In the genomic region with DNA sequence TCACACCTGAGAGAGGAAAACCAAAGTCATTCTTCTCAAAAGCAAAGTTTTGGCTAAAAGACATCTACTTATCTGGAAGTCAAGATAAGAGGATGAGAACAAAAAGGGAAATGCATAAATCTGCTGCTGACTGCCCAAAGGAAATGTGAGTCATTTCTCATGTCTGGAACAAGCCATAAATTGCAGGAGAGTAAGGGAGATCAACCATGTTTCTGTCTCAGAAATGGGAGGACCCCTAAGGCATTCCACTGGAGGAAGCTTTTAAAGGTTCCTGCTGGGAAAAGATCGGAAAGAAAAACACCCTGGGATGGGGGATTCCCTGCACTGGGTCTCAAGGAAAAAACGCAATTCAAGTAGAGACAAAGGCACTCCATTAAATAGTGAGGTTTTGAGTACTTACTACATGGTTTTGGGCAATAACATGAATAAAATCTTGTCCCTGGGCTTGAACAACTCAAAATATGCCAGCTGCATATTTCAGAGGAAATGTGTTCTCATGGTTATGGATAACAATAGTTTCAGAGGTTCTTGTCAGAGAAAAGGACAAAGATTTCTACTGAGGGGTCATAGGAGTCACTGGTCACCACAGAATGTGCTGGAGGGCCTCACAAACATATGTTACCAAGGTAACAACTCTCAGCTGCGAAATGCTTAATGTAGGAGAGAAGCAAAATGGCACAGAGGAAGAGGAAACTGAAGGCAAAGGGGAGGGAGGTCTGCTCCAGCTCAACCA, we compare ENCODE assay signal across 11 cellular contexts. TPM values are rescaled to one million over a fixed set of nuclear protein-coding genes. Genes with fewer than 3 reads are reported as not detected.
DNase-seq lines count a peak whose midpoint lies in the region; ATAC-seq, FAIRE-seq and TF ChIP-seq lines count a peak whose summit lies in the region.
"Had no signal": no experiment of that assay in that cellular context is flagged by ENCODE, and none has a peak within 500 bp of the region (broad histone marks: within the 10 kb centered on the region; RNA-seq: fewer than 3 reads in every experiment).

No MANE protein-coding gene starts in this region.

- no peaks in the 10 kb centered on the region for H3K27me3 ChIP-seq in ACC112 (ENCODE audit: insufficient read depth, low read length)
- peaks cover 0 to 10% of the 10 kb centered on the region in 2 experiments; a peak in 1 of 5 replicates for H3K27me3 ChIP-seq in K562 (ENCODE audit: control insufficient read depth in 2 of 2, insufficient read depth in 2 of 2, low read length in 2 of 2)

- in situ Hi-C loops in KBM-7 (cut with MboI; ENCODE audit: low pct_unique_long_range_greater_than_20kb, low sequenced_read_pairs), result no loop called here
- in situ Hi-C loops in K562 (cut with MboI), result no loop called here

- no peaks in the 10 kb centered on the region for H3K9me3 ChIP-seq in K562 (replicated peaks; ENCODE audit: control insufficient read depth, insufficient read depth, low read depth, low read length)

- no peak for TF ChIP-seq RAD21 in K562 (CRISPR knock-in tag; conservative IDR thresholded peaks at IDR 0.05 in 1 of 2, IDR thresholded peaks at IDR 0.05 in 1 of 2)

- no peaks in the 10 kb centered on the region for H4K20me1 ChIP-seq in K562 (replicated peaks; ENCODE audit: control insufficient read depth, insufficient read depth, low read length)

- intact Hi-C loops in K562 (cut with micrococcal nuclease), result no loop called here

- peaks cover 16% of the 10 kb centered on the region for H3K4me1 ChIP-seq in ACC112 (ENCODE audit: control insufficient read depth, insufficient read depth, low read length, unreplicated experiment)
- no peaks in the 10 kb centered on the region for H3K4me1 ChIP-seq in K562 (replicated peaks in 1 of 2; ENCODE audit: control insufficient read depth in 2 of 2, insufficient read depth in 2 of 2, low read length in 2 of 2)

- DNase-seq in KBM-7 (peak; percentile 81), K562 (ENCODE audit: extremely low read depth in 1 of 4, low spot score in 3 of 4) (no peak), kidney glomerular epithelial cell (lab: John Stamatoyannopoulos, UW) (peak; percentile 15), NCI-H526 (lab: John Stamatoyannopoulos, UW) (no peak), occipital lobe (lab: John Stamatoyannopoulos, UW) (no peak)
- no peak for DNase-seq in NK-92 treated with Interleukin-12 subunit alpha and Interleukin-12 subunit beta, amount 100 ng/mL, for 24 hours (lab: John Stamatoyannopoulos, UW)
- DNase-seq: C1 segment of cervical spinal cord, NCI-H1436 had no signal

- POLR2A ChIA-PET in K562 (lab: Yijun Ruan, JAX), result interaction anchor here (0.6 kb wide), 1 partner anchor 283 kb away, joined by 3 read pairs; no protein-coding TSS in a partner anchor

- no peak overlapping the region for H3K4me3 ChIP-seq in ACC112 (ENCODE audit: low read depth, low read length)
- H3K4me3 ChIP-seq in K562, result no peak overlapping the region

- CTCF ChIA-PET in K562 (lab: Yijun Ruan, JAX; ENCODE audit: low intra/inter-chr PET ratio), result no interaction called here

- no peak overlapping the region for H3K9ac ChIP-seq in K562 (ENCODE audit: insufficient read depth in 1 of 2, low read depth in 2 of 2, low read length in 2 of 2)

- H2AFZ ChIP-seq in ACC112 (ENCODE audit: low read length, unreplicated experiment) (peak overlapping the region; percentile 56), K562 (ENCODE audit: low read depth, low read length) (no peak overlapping the region)

- BruUV-seq in K562 (replicated peaks; lab: Mats Ljungman, UMichigan), result no TSS peak

- no peak overlapping the region for H3K4me2 ChIP-seq in K562 (ENCODE audit: insufficient read depth, low read length)

- no peak for TF ChIP-seq CTCF in K562 (IDR thresholded peaks at IDR 0.05 in 2 of 3, conservative IDR thresholded peaks at IDR 0.05 in 1 of 3; ENCODE audit: insufficient read depth in 2 of 3, low read depth in 1 of 3, low read length in 3 of 3)

- ATAC-seq in K562 (no peak), esophagus mucosa (no peak)

- 0% methylated on average over 2 of the region's 3 CpGs for WGBS in K562 (ENCODE audit: insufficient coverage, low coverage, missing lambda C conversion rate)

- H3K36me3 ChIP-seq in ACC112 (ENCODE audit: insufficient read depth, low read length), result no peaks in the 10 kb centered on the region
- no peaks in the 10 kb centered on the region for H3K36me3 ChIP-seq in K562 (ENCODE audit: control insufficient read depth, insufficient read depth, low read length)

- TF ChIP-seq EP300 in K562 (IDR thresholded peaks at IDR 0.05; ENCODE audit: low read length), result no peak

- TF ChIP-seq POLR2A in K562 (conservative IDR thresholded peaks at IDR 0.05), result no peak

- FAIRE-seq in K562 (lab: Jason Lieb, UNC), result no peak
- FAIRE-seq: islet of Langerhans had no signal

- H3K9me1 ChIP-seq in K562 (ENCODE audit: control insufficient read depth, insufficient read depth, low read length), result no peaks in the 10 kb centered on the region

- H3K79me2 ChIP-seq in ACC112 (ENCODE audit: control insufficient read depth, insufficient read depth, low read length, unreplicated experiment) (no peaks in the 10 kb centered on the region), K562 (ENCODE audit: control insufficient read depth, insufficient read depth, low read length) (no peaks in the 10 kb centered on the region)

- peak overlapping the region; percentile 72 for H3K27ac ChIP-seq in ACC112 (ENCODE audit: low read depth, low read length)
- H3K27ac ChIP-seq in K562 (ENCODE audit: extremely low read depth, low read depth, low read length), result no peak overlapping the region

TF ChIP-seq in K562, 482 proteins besides CTCF, POLR2A, EP300 and RAD21 (continues in another document):
- TF ChIP-seq, protein P1, sequence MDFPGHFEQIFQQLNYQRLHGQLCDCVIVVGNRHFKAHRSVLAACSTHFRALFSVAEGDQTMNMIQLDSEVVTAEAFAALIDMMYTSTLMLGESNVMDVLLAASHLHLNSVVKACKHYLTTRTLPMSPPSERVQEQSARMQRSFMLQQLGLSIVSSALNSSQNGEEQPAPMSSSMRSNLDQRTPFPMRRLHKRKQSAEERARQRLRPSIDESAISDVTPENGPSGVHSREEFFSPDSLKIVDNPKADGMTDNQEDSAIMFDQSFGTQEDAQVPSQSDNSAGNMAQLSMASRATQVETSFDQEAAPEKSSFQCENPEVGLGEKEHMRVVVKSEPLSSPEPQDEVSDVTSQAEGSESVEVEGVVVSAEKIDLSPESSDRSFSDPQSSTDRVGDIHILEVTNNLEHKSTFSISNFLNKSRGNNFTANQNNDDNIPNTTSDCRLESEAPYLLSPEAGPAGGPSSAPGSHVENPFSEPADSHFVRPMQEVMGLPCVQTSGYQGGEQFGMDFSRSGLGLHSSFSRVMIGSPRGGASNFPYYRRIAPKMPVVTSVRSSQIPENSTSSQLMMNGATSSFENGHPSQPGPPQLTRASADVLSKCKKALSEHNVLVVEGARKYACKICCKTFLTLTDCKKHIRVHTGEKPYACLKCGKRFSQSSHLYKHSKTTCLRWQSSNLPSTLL (IDR thresholded peaks at IDR 0.05), result no peak

RNA-seq across cellular contexts. Expression of a gene that starts 19.3 kb away (rescaled TPM):
- total RNA-seq in K562 (2011; cell fraction: chromatin; rRNA removed; ENCODE audit: low replicate concordance), result not detected in 2 replicates
- not detected in 2 replicates for total RNA-seq in K562 (2011; cell fraction: nucleolus; rRNA removed)
- not detected in 2 replicates for total RNA-seq in K562 (2011; cell fraction: nucleoplasm; rRNA removed)
- total RNA-seq in K562 (2014; rRNA removed) (not detected in 2 replicates), K562 (2014; rRNA removed; fragmentation: Illumina TruSeq; extraction: Trizol) (not detected in 2 replicates), K562 (2015; rRNA removed; fragmentation: Illumina TruSeq; extraction: Trizol) (not detected in 2 replicates), K562 (2021) (not detected in 2 replicates), esophagus mucosa (2.8 TPM), occipital lobe (1.2 TPM)
- polyA plus RNA-seq in K562 (2011; rRNA removed) (not detected in 2 replicates), K562 (2014; fragmentation: Illumina TruSeq; extraction: Trizol) (not detected in 2 replicates), K562 (2014; fragmentation: Nextera tagmentation; extraction: Ambion mirVana) (not detected), K562 (2014; rRNA removed) (not detected in 2 replicates)
- not detected in 2 replicates for polyA plus RNA-seq in K562 (2011; cell fraction: cytosol; rRNA removed)
- polyA plus RNA-seq in K562 (2011; cell fraction: nucleus; rRNA removed), result not detected in 2 replicates
- polyA plus RNA-seq in K562 (2012), result not detected in 2 replicates
- polyA minus RNA-seq in K562 (2011; rRNA and poly(A)+ RNA removed), result not detected in 2 replicates
- polyA minus RNA-seq in K562 (2011; cell fraction: cytosol; rRNA and poly(A)+ RNA removed), result not detected in 2 replicates
- polyA minus RNA-seq in K562 (2011; cell fraction: nucleus; rRNA and poly(A)+ RNA removed), result not detected in 2 replicates

RNA-seq across cellular contexts. Expression of a gene that starts 39.9 kb away (rescaled TPM):
- not detected in 2 replicates for total RNA-seq in K562 (2011; cell fraction: chromatin; rRNA removed; ENCODE audit: low replicate concordance)
- total RNA-seq in K562 (2011; cell fraction: nucleolus; rRNA removed), result under 0.01 TPM in 1 of 2 replicates, not detected in the other
- not detected in 2 replicates for total RNA-seq in K562 (2011; cell fraction: nucleoplasm; rRNA removed)
- total RNA-seq in K562 (2014; rRNA removed) (not detected in 2 replicates), K562 (2014; rRNA removed; fragmentation: Illumina TruSeq; extraction: Trizol) (not detected in 2 replicates), K562 (2015; rRNA removed; fragmentation: Illumina TruSeq; extraction: Trizol) (not detected in 2 replicates), K562 (2021) (not detected in 2 replicates), esophagus mucosa (7.7 TPM), occipital lobe (12.3 TPM)
- polyA plus RNA-seq in K562 (2011; rRNA removed) (not detected in 2 replicates), K562 (2014; fragmentation: Illumina TruSeq; extraction: Trizol) (not detected in 2 replicates), K562 (2014; fragmentation: Nextera tagmentation; extraction: Ambion mirVana) (not detected), K562 (2014; rRNA removed) (not detected in 2 replicates)
- 0.01 TPM in 1 of 2 replicates, not detected in the other for polyA plus RNA-seq in K562 (2011; cell fraction: cytosol; rRNA removed)
- not detected in 2 replicates for polyA plus RNA-seq in K562 (2011; cell fraction: nucleus; rRNA removed)
- not detected in 2 replicates for polyA plus RNA-seq in K562 (2012)
- polyA minus RNA-seq in K562 (2011; rRNA and poly(A)+ RNA removed), result not detected in 2 replicates
- polyA minus RNA-seq in K562 (2011; cell fraction: cytosol; rRNA and poly(A)+ RNA removed), result not detected in 2 replicates
- polyA minus RNA-seq in K562 (2011; cell fraction: nucleus; rRNA and poly(A)+ RNA removed), result not detected in 2 replicates

Comparison
In these comparisons a context has a peak if more than half of its experiments do, and no peak if none do; other contexts are left out.
1. DNase-seq: peak in KBM-7 (single experiment) and kidney glomerular epithelial cell (single experiment); none in K562 (0 of 4), NK-92 treated with Interleukin-12 subunit alpha and Interleukin-12 subunit beta, amount 100 ng/mL, for 24 hours (single experiment), NCI-H526 (0 of 2) and occipital lobe (single experiment).